ENCODE assay signal across 12 cellular contexts in the genomic region with DNA sequence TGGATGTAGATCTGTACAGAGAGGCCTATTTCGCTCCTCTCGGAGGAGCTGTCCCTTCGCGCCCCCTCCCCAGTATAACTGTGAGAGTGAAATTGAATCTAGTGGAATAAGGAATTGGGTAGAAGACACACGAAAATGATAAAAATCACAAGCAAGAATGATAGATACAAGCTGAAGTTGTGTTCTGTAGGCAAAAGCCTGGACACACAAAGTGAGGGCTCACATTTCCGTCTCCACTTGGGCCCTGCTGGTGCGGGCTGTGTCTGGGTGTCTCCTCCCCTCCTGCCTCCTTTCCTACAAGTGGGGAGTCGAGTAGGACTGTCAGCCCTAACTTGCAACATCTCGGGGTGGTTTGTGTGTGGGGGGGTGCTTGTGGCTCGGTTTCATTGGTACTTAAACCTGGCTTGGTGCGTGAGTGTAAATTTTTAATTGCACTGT. TPM values are rescaled to one million over a fixed set of nuclear protein-coding genes. Genes with fewer than 3 reads are reported as not detected.
DNase-seq lines count a peak whose midpoint lies in the region; ATAC-seq, FAIRE-seq and TF ChIP-seq lines count a peak whose summit lies in the region.
"Had no signal": no experiment of that assay in that cellular context is flagged by ENCODE, and none has a peak within 500 bp of the region (broad histone marks: within the 10 kb centered on the region; RNA-seq: fewer than 3 reads in every experiment).

No MANE protein-coding gene starts in this region.

- H4K91ac ChIP-seq in neuronal stem cell (ENCODE audit: low read depth, low read length, poor library complexity): no peak overlapping the region

- no peak overlapping the region for H2AK5ac ChIP-seq in neuronal stem cell (ENCODE audit: low read depth, low read length)

- ATAC-seq in HG03442 (IDR thresholded peaks at IDR 0.05; ENCODE audit: unreplicated experiment): no peak

- H3K14ac ChIP-seq in neuronal stem cell (ENCODE audit: low read length): no peak overlapping the region

- H3K9ac ChIP-seq in HUES48 (ENCODE audit: low read depth, low read length) (no peak overlapping the region), neuronal stem cell (ENCODE audit: low read depth, low read length, poor library complexity) (no peak overlapping the region)

- H4K8ac ChIP-seq in neuronal stem cell (ENCODE audit: low read depth, low read length): no peak overlapping the region

- WGBS in neuronal stem cell (ENCODE audit: extremely low coverage in 2 of 2, insufficient read length in 2 of 2, insufficient replicate concordance in 1 of 2), 2 donors: no CpG with 5 or more reads among the region's 11 CpGs

- H2BK12ac ChIP-seq in neuronal stem cell (ENCODE audit: low read length): no peak overlapping the region

- no peak for TF ChIP-seq CTCF in coronary artery (IDR thresholded peaks at IDR 0.05)

- no peak for FAIRE-seq in HTR-8/SVneo (lab: Jason Lieb, UNC)

- H3K4ac ChIP-seq in neuronal stem cell (ENCODE audit: low read length): no peak overlapping the region

- H3K4me3 ChIP-seq in HUES48 (ENCODE audit: low read depth, low read length) (peak overlapping the region; percentile 37), coronary artery (peak overlapping the region; percentile 50), neuronal stem cell (ENCODE audit: low read length in 2 of 2) (peak overlapping the region in 1 of 2 donors; percentile 44)

- no peak overlapping the region for H3K23ac ChIP-seq in neuronal stem cell (ENCODE audit: low read depth, low read length, poor library complexity)

- H3K4me2 ChIP-seq in neuronal stem cell (ENCODE audit: insufficient read depth, low read length, poor library complexity, severe bottlenecking): peak overlapping the region; percentile 43

- H2AFZ ChIP-seq in neuronal stem cell (ENCODE audit: low read length): peak overlapping the region; percentile 86

- H3K18ac ChIP-seq in neuronal stem cell (ENCODE audit: low read length): no peak overlapping the region

- peak; percentile 59 for DNase-seq in activated CD8-positive, alpha-beta memory T cell treated with anti-CD3 and anti-CD28 coated beads, Interleukin-2, amount 50 U/mL, for 48 hours
- no peak for DNase-seq in activated CD8-positive, alpha-beta memory T cell treated with anti-CD3 and anti-CD28 coated beads for 24 hours
- no peak for DNase-seq in coronary artery (ENCODE audit: low spot score)
- DNase-seq in neuronal stem cell (ENCODE audit: low spot score): peak; percentile 44
- no peak for DNase-seq in HTR-8/SVneo (ENCODE audit: insufficient read length, low spot score)
- no peak for DNase-seq in NCI-H2081 (lab: John Stamatoyannopoulos, UW)
- DNase-seq: amniotic stem cell; effector CD4-positive, alpha-beta T cell; NCI-H187 treated with DMSO at 0.1 percent for 48 hours had no signal

- no peaks in the 10 kb centered on the region for H3K9me3 ChIP-seq in HUES48 (ENCODE audit: control insufficient read depth, insufficient read depth, low read length)
- H3K9me3 ChIP-seq in neuronal stem cell (replicated peaks in 1 of 2; ENCODE audit: control insufficient read depth in 2 of 2, insufficient read depth in 1 of 2, low read depth in 1 of 2, low read length in 2 of 2): peaks cover 0 to 3% of the 10 kb centered on the region in 2 donors

- no peaks in the 10 kb centered on the region for H3K79me1 ChIP-seq in neuronal stem cell (ENCODE audit: low read depth, low read length)

- H2BK5ac ChIP-seq in neuronal stem cell (ENCODE audit: low read length): no peak overlapping the region

- H3K27ac ChIP-seq in HUES48 (ENCODE audit: low read depth, low read length): no peak overlapping the region
- no peak overlapping the region for H3K27ac ChIP-seq in coronary artery
- no peak overlapping the region for H3K27ac ChIP-seq in neuronal stem cell (replicated peaks; ENCODE audit: low read length)

- peaks cover 68% of the 10 kb centered on the region for H3K4me1 ChIP-seq in HUES48 (ENCODE audit: control insufficient read depth, insufficient read depth, low read length)
- peaks cover 21% of the 10 kb centered on the region in 2 donors for H3K4me1 ChIP-seq in neuronal stem cell (ENCODE audit: control insufficient read depth in 2 of 2, insufficient read depth in 1 of 2, low read depth in 1 of 2, low read length in 2 of 2)

- no peak overlapping the region for H2BK15ac ChIP-seq in neuronal stem cell (ENCODE audit: low read length)

- H2BK120ac ChIP-seq in neuronal stem cell (ENCODE audit: low read depth, low read length): no peak overlapping the region

- peaks cover 100% of the 10 kb centered on the region for H3K27me3 ChIP-seq in HUES48 (ENCODE audit: control insufficient read depth, insufficient read depth, low read length)
- peaks cover 31 to 83% (median 70%) of the 10 kb centered on the region in 3 experiments for H3K27me3 ChIP-seq in neuronal stem cell (ENCODE audit: control insufficient read depth in 3 of 3, insufficient read depth in 3 of 3, low read depth in 1 of 3, low read length in 3 of 3)

- H3K36me3 ChIP-seq in HUES48 (ENCODE audit: control insufficient read depth, insufficient read depth, low read length): no peaks in the 10 kb centered on the region
- peaks cover 0 to 12% of the 10 kb centered on the region in 2 donors for H3K36me3 ChIP-seq in neuronal stem cell (replicated peaks in 1 of 2; ENCODE audit: control insufficient read depth in 2 of 2, insufficient read depth in 2 of 2, low read length in 2 of 2)

RNA-seq across cellular contexts. Expression of a gene that starts 0.5 kb away (rescaled TPM):
- 0.11 TPM for polyA plus RNA-seq in neuronal stem cell (2013, experiment 1 of 2)
- 0.10 TPM for polyA plus RNA-seq in neuronal stem cell (2013, experiment 2 of 2)
- polyA plus RNA-seq: CD14-positive monocyte had no signal

Comparison
In these comparisons a context has a peak if more than half of its experiments do, and no peak if none do; other contexts are left out.
1. DNase-seq: peak in activated CD8-positive, alpha-beta memory T cell treated with anti-CD3 and anti-CD28 coated beads, Interleukin-2, amount 50 U/mL, for 48 hours (single experiment) and neuronal stem cell (single experiment); none in activated CD8-positive, alpha-beta memory T cell treated with anti-CD3 and anti-CD28 coated beads for 24 hours (single experiment), coronary artery (single experiment), HTR-8/SVneo (single experiment) and NCI-H2081 (0 of 2).